ENCODE assay signal across 1 cellular context in genomic region chr19:639251-640155, GRCh38.
TF ChIP-seq lines count a peak whose summit lies in the region.

Gene FGF22, plus strand, starts transcription at chr19:639879. Its CDS starts 47 bp downstream, at chr19:639926.

TF ChIP-seq in HepG2, 621 proteins besides CTCF, POLR2A, EP300 and RAD21 (continued from another document):
- no peak for TF ChIP-seq WIZ (CRISPR knock-in tag; IDR thresholded peaks at IDR 0.05)
- peak; percentile 3; the same call in 1 of the 2 replicates for TF ChIP-seq PHF8 (CRISPR knock-in tag; IDR thresholded peaks at IDR 0.05)
- TF ChIP-seq NFYC (CRISPR knock-in tag; IDR thresholded peaks at IDR 0.05) = peak; percentile 67
- no peak for TF ChIP-seq ZNF580 (CRISPR knock-in tag; IDR thresholded peaks at IDR 0.05; ENCODE audit: borderline replicate concordance, low read depth)
- no peak for TF ChIP-seq MZF1 (CRISPR knock-in tag; IDR thresholded peaks at IDR 0.05; ENCODE audit: borderline replicate concordance)
- TF ChIP-seq ZNF747 (CRISPR knock-in tag; IDR thresholded peaks at IDR 0.05; ENCODE audit: borderline replicate concordance) = no peak
- TF ChIP-seq FOSL2 (CRISPR knock-in tag; IDR thresholded peaks at IDR 0.05) = peak; percentile 28; the same call in 1 of the 2 replicates
- peak; percentile 73 for TF ChIP-seq SP2 (CRISPR knock-in tag; IDR thresholded peaks at IDR 0.05)
- TF ChIP-seq KDM2A (CRISPR knock-in tag; IDR thresholded peaks at IDR 0.05; ENCODE audit: borderline replicate concordance, low read depth) = peak; percentile 29; the same call in 1 of the 2 replicates
- no peak for TF ChIP-seq RXRB (CRISPR knock-in tag; IDR thresholded peaks at IDR 0.05; ENCODE audit: borderline replicate concordance)
- no peak for TF ChIP-seq ZNF7 (CRISPR knock-in tag; IDR thresholded peaks at IDR 0.05)
- TF ChIP-seq YEATS4 (CRISPR knock-in tag; IDR thresholded peaks at IDR 0.05; ENCODE audit: borderline replicate concordance) = no peak
- TF ChIP-seq ZNF18 (CRISPR knock-in tag; IDR thresholded peaks at IDR 0.05; ENCODE audit: insufficient replicate concordance) = no peak
- no peak for TF ChIP-seq ARNT2 (CRISPR knock-in tag; IDR thresholded peaks at IDR 0.05; ENCODE audit: low read depth)
- no peak for TF ChIP-seq RARA (CRISPR knock-in tag; IDR thresholded peaks at IDR 0.05)
- TF ChIP-seq MTERF4 (CRISPR knock-in tag; IDR thresholded peaks at IDR 0.05) = no peak
- no peak for TF ChIP-seq IKZF4 (CRISPR knock-in tag; IDR thresholded peaks at IDR 0.05; ENCODE audit: borderline replicate concordance, low read depth, not compliant biosample characterization)
- no peak for TF ChIP-seq SIX1 (CRISPR knock-in tag; IDR thresholded peaks at IDR 0.05; ENCODE audit: borderline replicate concordance)
TF ChIP-seq in HepG2: peak in this region for 12.
